Comparison of ENCODE assay signal across 17 cellular contexts in the genomic region with DNA sequence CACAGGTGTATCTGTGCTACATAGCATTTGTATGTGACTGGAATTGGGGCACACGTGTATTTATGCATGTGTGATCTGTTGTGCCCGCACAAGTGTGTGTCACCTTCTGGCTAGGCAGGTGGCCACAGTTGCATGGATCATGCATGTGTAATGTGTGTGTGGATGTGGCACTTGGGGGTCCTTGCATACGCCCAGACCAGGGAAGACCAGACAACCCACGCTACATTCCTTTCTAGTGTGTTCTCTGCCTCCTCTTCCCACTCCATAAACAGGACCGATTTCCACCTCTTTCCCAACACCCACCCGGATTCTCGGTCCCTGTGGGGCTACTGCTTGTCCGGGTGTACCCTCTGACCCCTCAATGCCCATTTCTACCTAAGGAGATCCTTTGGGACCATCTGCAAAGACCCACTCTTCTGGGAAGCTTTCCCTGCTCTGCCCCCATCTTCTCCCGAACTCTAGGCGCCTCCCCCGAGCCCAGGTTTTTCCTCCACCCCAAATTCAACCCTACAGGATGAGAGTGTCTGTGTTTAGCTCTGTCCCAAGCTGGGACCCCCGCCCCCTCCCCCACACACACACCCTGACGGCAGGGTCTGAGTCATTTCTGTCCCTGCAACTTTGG. TPM values are rescaled to one million over a fixed set of nuclear protein-coding genes. Genes with fewer than 3 reads are reported as not detected.
DNase-seq lines count a peak whose midpoint lies in the region; ATAC-seq and TF ChIP-seq lines count a peak whose summit lies in the region.
"Had no signal": no experiment of that assay in that cellular context is flagged by ENCODE, and none has a peak within 500 bp of the region (broad histone marks: within the 10 kb centered on the region; RNA-seq: fewer than 3 reads in every experiment).

No MANE protein-coding gene starts in this region.

- CTCF ChIA-PET in CD8-positive, alpha-beta memory T cell (lab: Charles Lee): no interaction called here

- no peaks in the 10 kb centered on the region for H3K27me3 ChIP-seq in CD8-positive, alpha-beta memory T cell (ENCODE audit: insufficient read depth, low read length, poor library complexity, severe bottlenecking)
- no peaks in the 10 kb centered on the region for H3K27me3 ChIP-seq in iPS-18a (ENCODE audit: control insufficient read depth, insufficient read depth, low read length)
- no peaks in the 10 kb centered on the region for H3K27me3 ChIP-seq in testis
- H3K27me3 ChIP-seq: right lobe of liver had no signal

- no peak for TF ChIP-seq CTCF in 22Rv1 (IDR thresholded peaks at IDR 0.05)
- TF ChIP-seq CTCF in testis (IDR thresholded peaks at IDR 0.05): no peak

- peak overlapping the region; percentile 19 to 85 (median 68) for H3K4me3 Mint-ChIP-seq in CD8-positive, alpha-beta memory T cell
- H3K4me3 Mint-ChIP-seq in activated T-helper 17 cell treated with anti-CD3 and anti-CD28 coated beads, Interleukin-2, amount 50 U/mL, for 72 hours: peak overlapping the region; percentile 88

- no peak overlapping the region for H3K9ac ChIP-seq in iPS-18a (ENCODE audit: low read length)

- H3K27ac Mint-ChIP-seq in CD8-positive, alpha-beta memory T cell: peak overlapping the region in 1 of 8 donors; percentile 80
- no peak overlapping the region for H3K27ac Mint-ChIP-seq in activated T-helper 17 cell treated with anti-CD3 and anti-CD28 coated beads, Interleukin-2, amount 50 U/mL, for 72 hours

- H3K4me3 ChIP-seq in CD8-positive, alpha-beta memory T cell (ENCODE audit: low read length): peak overlapping the region; percentile 81
- H3K4me3 ChIP-seq in iPS-18a (ENCODE audit: low read length): peak overlapping the region; percentile 61
- H3K4me3 ChIP-seq in testis: no peak overlapping the region
- H3K4me3 ChIP-seq: right lobe of liver had no signal

- POLR2A ChIA-PET in CD8-positive, alpha-beta memory T cell (lab: Charles Lee): no interaction called here

- no peak for DNase-seq in CD8-positive, alpha-beta memory T cell
- DNase-seq in D341Med (ENCODE audit: low spot score) (no peak), testis (no peak), sciatic nerve (ENCODE audit: low spot score) (no peak), H4 (ENCODE audit: low spot score) (no peak)
- DNase-seq: amniotic stem cell, NCI-H1048, NCI-H2171 treated with DMSO at 0.1 percent for 48 hours, right lobe of liver, stomach had no signal

- H3K36me3 Mint-ChIP-seq in CD8-positive, alpha-beta memory T cell: no peaks in the 10 kb centered on the region
- H3K36me3 Mint-ChIP-seq in activated T-helper 17 cell treated with anti-CD3 and anti-CD28 coated beads, Interleukin-2, amount 50 U/mL, for 72 hours (ENCODE audit: low read depth): peaks cover 6% of the 10 kb centered on the region

- peaks cover 0 to 2% (median 0%) of the 10 kb centered on the region in 5 donors for H3K9me3 Mint-ChIP-seq in CD8-positive, alpha-beta memory T cell
- H3K9me3 Mint-ChIP-seq in activated T-helper 17 cell treated with anti-CD3 and anti-CD28 coated beads, Interleukin-2, amount 50 U/mL, for 72 hours: no peaks in the 10 kb centered on the region

- intact Hi-C loops in testis (cut with DNase I; ENCODE audit: low total_unique reads) (no loop called here), sciatic nerve (cut with DNase I) (no loop called here)

- peaks cover 20 to 30% (median 24%) of the 10 kb centered on the region in 3 donors for H3K4me1 Mint-ChIP-seq in CD8-positive, alpha-beta memory T cell
- H3K4me1 Mint-ChIP-seq in activated T-helper 17 cell treated with anti-CD3 and anti-CD28 coated beads, Interleukin-2, amount 50 U/mL, for 72 hours: peaks cover 4% of the 10 kb centered on the region

- TF ChIP-seq POLR2A in testis (IDR thresholded peaks at IDR 0.05): no peak

- ATAC-seq in activated T-helper 17 cell treated with anti-CD3 and anti-CD28 coated beads, Interleukin-2, amount 50 U/mL, for 72 hours (replicated peaks): no peak
- no peak for ATAC-seq in sciatic nerve
- ATAC-seq: right lobe of liver had no signal

- no peaks in the 10 kb centered on the region for H3K36me3 ChIP-seq in CD8-positive, alpha-beta memory T cell (ENCODE audit: insufficient read depth, low read length)
- H3K36me3 ChIP-seq in iPS-18a (ENCODE audit: control insufficient read depth, low read depth, low read length) (no peaks in the 10 kb centered on the region), testis (ENCODE audit: low read depth, missing control alignments) (no peaks in the 10 kb centered on the region)
- H3K36me3 ChIP-seq: stomach had no signal

- 46 to 53% methylated on average over 13 of the region's 13 CpGs for WGBS in testis, 2 donors

- H3K4me1 ChIP-seq in CD8-positive, alpha-beta memory T cell (ENCODE audit: insufficient read depth, low read length): peaks cover 11% of the 10 kb centered on the region
- peaks cover 3% of the 10 kb centered on the region for H3K4me1 ChIP-seq in iPS-18a (ENCODE audit: control insufficient read depth, low read depth, low read length)
- H3K4me1 ChIP-seq in testis: peaks cover 4% of the 10 kb centered on the region
- H3K4me1 ChIP-seq: right lobe of liver had no signal

- peaks cover 2 to 4% of the 10 kb centered on the region in 2 donors for H3K27me3 Mint-ChIP-seq in CD8-positive, alpha-beta memory T cell
- H3K27me3 Mint-ChIP-seq in activated T-helper 17 cell treated with anti-CD3 and anti-CD28 coated beads, Interleukin-2, amount 50 U/mL, for 72 hours: no peaks in the 10 kb centered on the region

- H3K9me3 ChIP-seq in CD8-positive, alpha-beta memory T cell (ENCODE audit: low read length): no peaks in the 10 kb centered on the region
- H3K9me3 ChIP-seq in iPS-18a (ENCODE audit: control insufficient read depth, low read depth, low read length) (no peaks in the 10 kb centered on the region), testis (no peaks in the 10 kb centered on the region)
- H3K9me3 ChIP-seq: right lobe of liver had no signal

- H3K27ac ChIP-seq in 22Rv1: peak overlapping the region; percentile 81; the same call in 1 of the 2 replicates
- H3K27ac ChIP-seq in CD8-positive, alpha-beta memory T cell (ENCODE audit: low read depth, low read length): no peak overlapping the region
- no peak overlapping the region for H3K27ac ChIP-seq in iPS-18a (ENCODE audit: low read length)
- H3K27ac ChIP-seq in testis: no peak overlapping the region
- H3K27ac ChIP-seq: right lobe of liver, stomach had no signal

RNA-seq across cellular contexts. Expression of gene STAP2, which starts 12.3 kb away (rescaled TPM):
- total RNA-seq in CD8-positive, alpha-beta memory T cell: 1 to 10 TPM; 3.9 to 6.1 TPM
- polyA plus RNA-seq in CD8-positive, alpha-beta memory T cell: 1.8 TPM
- 10 to 100 TPM; 13.3 to 17.4 TPM for total RNA-seq in activated T-helper 17 cell treated with anti-CD3 and anti-CD28 coated beads, Interleukin-2, amount 50 U/mL, for 72 hours
- total RNA-seq in testis (1 to 10 TPM; 5.3 to 6.4 TPM), sciatic nerve (3.7 TPM)
- 6.2 TPM for polyA plus RNA-seq in testis (ENCODE audit: insufficient read depth, low read depth, low replicate concordance)
- total RNA-seq in H4 (2014; rRNA removed; shearing (Covaris generic)): 0.19 and 0.78 TPM in 2 replicates

RNA-seq across cellular contexts. Expression of gene MPND, which starts 17.0 kb away (rescaled TPM):
- 10 to 100 TPM; 17.0 to 18.3 TPM for total RNA-seq in CD8-positive, alpha-beta memory T cell
- 8.4 TPM for polyA plus RNA-seq in CD8-positive, alpha-beta memory T cell
- total RNA-seq in activated T-helper 17 cell treated with anti-CD3 and anti-CD28 coated beads, Interleukin-2, amount 50 U/mL, for 72 hours: 10 to 100 TPM; 15.5 to 19.7 TPM
- total RNA-seq in testis: 10 to 100 TPM in 1 of 2 donors, 1 to 10 TPM in 1; 9.1 to 13.3 TPM
- polyA plus RNA-seq in testis (ENCODE audit: insufficient read depth, low read depth, low replicate concordance): 14.3 TPM
- 13.1 TPM for total RNA-seq in sciatic nerve
- total RNA-seq in H4 (2014; rRNA removed; shearing (Covaris generic)): 1.7 and 2.9 TPM in 2 replicates

RNA-seq across cellular contexts. Expression of gene FSD1, which starts 21.9 kb away (rescaled TPM):
- 10 to 100 TPM; 10.9 to 13.9 TPM for total RNA-seq in CD8-positive, alpha-beta memory T cell
- 3.1 TPM for polyA plus RNA-seq in CD8-positive, alpha-beta memory T cell
- 10 to 100 TPM in 1 of 2 donors, 1 to 10 TPM in 1; 8.3 to 13.1 TPM for total RNA-seq in activated T-helper 17 cell treated with anti-CD3 and anti-CD28 coated beads, Interleukin-2, amount 50 U/mL, for 72 hours
- total RNA-seq in testis: 10 to 100 TPM; 24.1 to 24.9 TPM
- polyA plus RNA-seq in testis (ENCODE audit: insufficient read depth, low read depth, low replicate concordance): 18.2 TPM
- total RNA-seq in sciatic nerve: 0.31 TPM
- 19.0 and 26.7 TPM in 2 replicates for total RNA-seq in H4 (2014; rRNA removed; shearing (Covaris generic))

RNA-seq across cellular contexts. Expression of gene TMIGD2, which starts 24.1 kb away (rescaled TPM):
- total RNA-seq in CD8-positive, alpha-beta memory T cell: 1 to 10 TPM; 5.9 to 7.0 TPM
- polyA plus RNA-seq in CD8-positive, alpha-beta memory T cell: 40.5 TPM
- 1 to 10 TPM; 2.5 to 4.1 TPM for total RNA-seq in activated T-helper 17 cell treated with anti-CD3 and anti-CD28 coated beads, Interleukin-2, amount 50 U/mL, for 72 hours
- total RNA-seq in testis (1 to 10 TPM in 1 of 2 donors, under 1 TPM in 1; 0.47 to 1.1 TPM), sciatic nerve (0.85 TPM)
- 0.83 TPM for polyA plus RNA-seq in testis (ENCODE audit: insufficient read depth, low read depth, low replicate concordance)
- total RNA-seq in H4 (2014; rRNA removed; shearing (Covaris generic)): not detected in 2 replicates
- total RNA-seq: fibroblast of villous mesenchyme, HT-29, kidney epithelial cell had no signal

RNA-seq across cellular contexts. Expression of gene SHD, which starts 47.3 kb away (rescaled TPM):
- not detected for total RNA-seq in CD8-positive, alpha-beta memory T cell
- polyA plus RNA-seq in CD8-positive, alpha-beta memory T cell: not detected
- total RNA-seq in activated T-helper 17 cell treated with anti-CD3 and anti-CD28 coated beads, Interleukin-2, amount 50 U/mL, for 72 hours: not detected
- total RNA-seq in testis: 1 to 10 TPM in 1 of 2 donors, under 1 TPM in 1; 0.16 to 1.8 TPM
- 0.79 TPM for polyA plus RNA-seq in testis (ENCODE audit: insufficient read depth, low read depth, low replicate concordance)
- total RNA-seq in sciatic nerve: not detected
- total RNA-seq in H4 (2014; rRNA removed; shearing (Covaris generic)): not detected in 2 replicates
- total RNA-seq: fibroblast of villous mesenchyme; kidney epithelial cell; T-helper 1 cell treated with Interleukin-12 subunit alpha and Interleukin-12 subunit beta and Interleukin-4 antibody, amounts not matched to agents 30 ng/mL and 1 ng/mL, for 36 hours had no signal
- polyA plus RNA-seq: stomach had no signal

Comparison
In these comparisons a context has a peak if more than half of its experiments do, and no peak if none do; other contexts are left out.
1. H3K4me3 ChIP-seq: peak in CD8-positive, alpha-beta memory T cell (single experiment) and iPS-18a (single experiment); none in testis (0 of 2).